ENCODE assay signal across 1 cellular context in the genomic region with DNA sequence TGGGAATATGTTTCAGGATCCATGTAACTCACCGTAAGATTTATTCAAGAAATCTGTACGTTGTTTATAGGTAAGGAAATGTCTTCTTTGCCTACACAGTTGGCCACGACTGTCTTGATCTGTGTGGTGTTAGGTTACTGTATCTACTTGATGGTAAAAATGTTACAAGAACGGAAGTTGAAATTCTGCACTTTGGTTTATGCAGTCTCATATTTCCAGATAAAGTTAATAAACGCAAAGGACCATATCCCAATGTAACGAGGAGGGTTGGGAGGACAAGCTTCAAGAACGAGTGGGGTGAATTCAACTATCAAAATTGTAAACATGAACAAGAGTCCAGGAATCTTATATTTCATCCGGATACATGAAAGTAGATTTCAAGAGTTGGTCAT.
A peak's percentile ranks its signal among the peaks of the same experiment; 100 is the strongest.
TF ChIP-seq lines count a peak whose summit lies in the region.

No MANE protein-coding gene starts in this region.

TF ChIP-seq in HepG2, 621 proteins besides CTCF, POLR2A, EP300 and RAD21 (continued from another document and continues in another):
- TF ChIP-seq, protein P1, sequence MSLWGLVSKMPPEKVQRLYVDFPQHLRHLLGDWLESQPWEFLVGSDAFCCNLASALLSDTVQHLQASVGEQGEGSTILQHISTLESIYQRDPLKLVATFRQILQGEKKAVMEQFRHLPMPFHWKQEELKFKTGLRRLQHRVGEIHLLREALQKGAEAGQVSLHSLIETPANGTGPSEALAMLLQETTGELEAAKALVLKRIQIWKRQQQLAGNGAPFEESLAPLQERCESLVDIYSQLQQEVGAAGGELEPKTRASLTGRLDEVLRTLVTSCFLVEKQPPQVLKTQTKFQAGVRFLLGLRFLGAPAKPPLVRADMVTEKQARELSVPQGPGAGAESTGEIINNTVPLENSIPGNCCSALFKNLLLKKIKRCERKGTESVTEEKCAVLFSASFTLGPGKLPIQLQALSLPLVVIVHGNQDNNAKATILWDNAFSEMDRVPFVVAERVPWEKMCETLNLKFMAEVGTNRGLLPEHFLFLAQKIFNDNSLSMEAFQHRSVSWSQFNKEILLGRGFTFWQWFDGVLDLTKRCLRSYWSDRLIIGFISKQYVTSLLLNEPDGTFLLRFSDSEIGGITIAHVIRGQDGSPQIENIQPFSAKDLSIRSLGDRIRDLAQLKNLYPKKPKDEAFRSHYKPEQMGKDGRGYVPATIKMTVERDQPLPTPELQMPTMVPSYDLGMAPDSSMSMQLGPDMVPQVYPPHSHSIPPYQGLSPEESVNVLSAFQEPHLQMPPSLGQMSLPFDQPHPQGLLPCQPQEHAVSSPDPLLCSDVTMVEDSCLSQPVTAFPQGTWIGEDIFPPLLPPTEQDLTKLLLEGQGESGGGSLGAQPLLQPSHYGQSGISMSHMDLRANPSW (CRISPR knock-in tag; IDR thresholded peaks at IDR 0.05; ENCODE audit: borderline replicate concordance), result no peak
- TF ChIP-seq ZNF570 (CRISPR knock-in tag; IDR thresholded peaks at IDR 0.05; ENCODE audit: borderline replicate concordance) (no peak), MAZ (IDR thresholded peaks at IDR 0.05; ENCODE audit: borderline replicate concordance, low read depth, low read length) (no peak), MAZ (CRISPR knock-in tag; IDR thresholded peaks at IDR 0.05; ENCODE audit: low read depth) (no peak), FOXA3 (CRISPR knock-in tag; IDR thresholded peaks at IDR 0.05) (no peak), POLR2G (IDR thresholded peaks at IDR 0.05; ENCODE audit: low read depth, low read length) (no peak), TCF7 (IDR thresholded peaks at IDR 0.05; ENCODE audit: low read depth) (no peak), XRCC5 (optimal IDR thresholded peaks at IDR 0.05; ENCODE audit: low read length) (no peak), NFYB (CRISPR knock-in tag; IDR thresholded peaks at IDR 0.05) (no peak), HMG20A (CRISPR knock-in tag; IDR thresholded peaks at IDR 0.05; ENCODE audit: borderline replicate concordance) (no peak), SIX4 (CRISPR knock-in tag; IDR thresholded peaks at IDR 0.05) (peak; percentile 73), ZNF337 (CRISPR knock-in tag; IDR thresholded peaks at IDR 0.05; ENCODE audit: borderline replicate concordance, low read depth) (no peak), ZFP41 (CRISPR knock-in tag; IDR thresholded peaks at IDR 0.05; ENCODE audit: borderline replicate concordance) (no peak), ZNF556 (CRISPR knock-in tag; IDR thresholded peaks at IDR 0.05; ENCODE audit: borderline replicate concordance) (no peak), ZNF790 (CRISPR knock-in tag; IDR thresholded peaks at IDR 0.05; ENCODE audit: borderline replicate concordance) (no peak), XBP1 (CRISPR knock-in tag; IDR thresholded peaks at IDR 0.05) (no peak), ZNF430 (CRISPR knock-in tag; IDR thresholded peaks at IDR 0.05) (no peak), ZNF589 (CRISPR knock-in tag; conservative IDR thresholded peaks at IDR 0.05) (no peak), ZFP1 (CRISPR knock-in tag; IDR thresholded peaks at IDR 0.05) (no peak), EHMT2 (IDR thresholded peaks at IDR 0.05; ENCODE audit: borderline replicate concordance, low read depth, low read length) (no peak), RCOR2 (CRISPR knock-in tag; IDR thresholded peaks at IDR 0.05) (no peak), PRMT3 (CRISPR knock-in tag; IDR thresholded peaks at IDR 0.05; ENCODE audit: borderline replicate concordance, low read depth) (no peak), ZNF33A (CRISPR knock-in tag; IDR thresholded peaks at IDR 0.05; ENCODE audit: borderline replicate concordance) (no peak), ZC3H13 (CRISPR knock-in tag; IDR thresholded peaks at IDR 0.05) (no peak), PHF5A (CRISPR knock-in tag; IDR thresholded peaks at IDR 0.05; ENCODE audit: low read depth, unreplicated experiment) (no peak), GABPA (IDR thresholded peaks at IDR 0.05; ENCODE audit: low read depth, low read length) (no peak), GABPA (CRISPR knock-in tag; IDR thresholded peaks at IDR 0.05; ENCODE audit: low read depth) (peak; percentile 33; the same call in 1 of the 2 replicates), ZIK1 (CRISPR knock-in tag; IDR thresholded peaks at IDR 0.05; ENCODE audit: borderline replicate concordance, low read depth) (no peak), FOXC1 (CRISPR knock-in tag; IDR thresholded peaks at IDR 0.05; ENCODE audit: borderline replicate concordance) (no peak), ZNF333 (CRISPR knock-in tag; IDR thresholded peaks at IDR 0.05; ENCODE audit: borderline replicate concordance) (no peak), TAF15 (IDR thresholded peaks at IDR 0.05; ENCODE audit: low read depth, low read length, poor library complexity, severe bottlenecking) (no peak), ZNF543 (CRISPR knock-in tag; IDR thresholded peaks at IDR 0.05) (no peak), PAWR (CRISPR knock-in tag; IDR thresholded peaks at IDR 0.05; ENCODE audit: borderline replicate concordance) (0 out of 2 replicates have a peak, but pooled peaks have one; percentile 22), DPF2 (CRISPR knock-in tag; IDR thresholded peaks at IDR 0.05; ENCODE audit: borderline replicate concordance, low read depth) (no peak), ZNF329 (CRISPR knock-in tag; IDR thresholded peaks at IDR 0.05; ENCODE audit: low read depth) (no peak), NR3C1 (CRISPR knock-in tag; IDR thresholded peaks at IDR 0.05) (no peak)
- TF ChIP-seq, protein P2, sequence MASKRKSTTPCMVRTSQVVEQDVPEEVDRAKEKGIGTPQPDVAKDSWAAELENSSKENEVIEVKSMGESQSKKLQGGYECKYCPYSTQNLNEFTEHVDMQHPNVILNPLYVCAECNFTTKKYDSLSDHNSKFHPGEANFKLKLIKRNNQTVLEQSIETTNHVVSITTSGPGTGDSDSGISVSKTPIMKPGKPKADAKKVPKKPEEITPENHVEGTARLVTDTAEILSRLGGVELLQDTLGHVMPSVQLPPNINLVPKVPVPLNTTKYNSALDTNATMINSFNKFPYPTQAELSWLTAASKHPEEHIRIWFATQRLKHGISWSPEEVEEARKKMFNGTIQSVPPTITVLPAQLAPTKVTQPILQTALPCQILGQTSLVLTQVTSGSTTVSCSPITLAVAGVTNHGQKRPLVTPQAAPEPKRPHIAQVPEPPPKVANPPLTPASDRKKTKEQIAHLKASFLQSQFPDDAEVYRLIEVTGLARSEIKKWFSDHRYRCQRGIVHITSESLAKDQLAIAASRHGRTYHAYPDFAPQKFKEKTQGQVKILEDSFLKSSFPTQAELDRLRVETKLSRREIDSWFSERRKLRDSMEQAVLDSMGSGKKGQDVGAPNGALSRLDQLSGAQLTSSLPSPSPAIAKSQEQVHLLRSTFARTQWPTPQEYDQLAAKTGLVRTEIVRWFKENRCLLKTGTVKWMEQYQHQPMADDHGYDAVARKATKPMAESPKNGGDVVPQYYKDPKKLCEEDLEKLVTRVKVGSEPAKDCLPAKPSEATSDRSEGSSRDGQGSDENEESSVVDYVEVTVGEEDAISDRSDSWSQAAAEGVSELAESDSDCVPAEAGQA (IDR thresholded peaks at IDR 0.05; ENCODE audit: low read depth), result no peak
- TF ChIP-seq, protein P2 (CRISPR knock-in tag; IDR thresholded peaks at IDR 0.05; ENCODE audit: borderline replicate concordance), result no peak
- TF ChIP-seq, protein P3, sequence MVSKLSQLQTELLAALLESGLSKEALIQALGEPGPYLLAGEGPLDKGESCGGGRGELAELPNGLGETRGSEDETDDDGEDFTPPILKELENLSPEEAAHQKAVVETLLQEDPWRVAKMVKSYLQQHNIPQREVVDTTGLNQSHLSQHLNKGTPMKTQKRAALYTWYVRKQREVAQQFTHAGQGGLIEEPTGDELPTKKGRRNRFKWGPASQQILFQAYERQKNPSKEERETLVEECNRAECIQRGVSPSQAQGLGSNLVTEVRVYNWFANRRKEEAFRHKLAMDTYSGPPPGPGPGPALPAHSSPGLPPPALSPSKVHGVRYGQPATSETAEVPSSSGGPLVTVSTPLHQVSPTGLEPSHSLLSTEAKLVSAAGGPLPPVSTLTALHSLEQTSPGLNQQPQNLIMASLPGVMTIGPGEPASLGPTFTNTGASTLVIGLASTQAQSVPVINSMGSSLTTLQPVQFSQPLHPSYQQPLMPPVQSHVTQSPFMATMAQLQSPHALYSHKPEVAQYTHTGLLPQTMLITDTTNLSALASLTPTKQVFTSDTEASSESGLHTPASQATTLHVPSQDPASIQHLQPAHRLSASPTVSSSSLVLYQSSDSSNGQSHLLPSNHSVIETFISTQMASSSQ (IDR thresholded peaks at IDR 0.05; ENCODE audit: low read depth), result no peak
- TF ChIP-seq, protein P3 (CRISPR knock-in tag; IDR thresholded peaks at IDR 0.05; ENCODE audit: borderline replicate concordance), result no peak
- TF ChIP-seq, protein P4, sequence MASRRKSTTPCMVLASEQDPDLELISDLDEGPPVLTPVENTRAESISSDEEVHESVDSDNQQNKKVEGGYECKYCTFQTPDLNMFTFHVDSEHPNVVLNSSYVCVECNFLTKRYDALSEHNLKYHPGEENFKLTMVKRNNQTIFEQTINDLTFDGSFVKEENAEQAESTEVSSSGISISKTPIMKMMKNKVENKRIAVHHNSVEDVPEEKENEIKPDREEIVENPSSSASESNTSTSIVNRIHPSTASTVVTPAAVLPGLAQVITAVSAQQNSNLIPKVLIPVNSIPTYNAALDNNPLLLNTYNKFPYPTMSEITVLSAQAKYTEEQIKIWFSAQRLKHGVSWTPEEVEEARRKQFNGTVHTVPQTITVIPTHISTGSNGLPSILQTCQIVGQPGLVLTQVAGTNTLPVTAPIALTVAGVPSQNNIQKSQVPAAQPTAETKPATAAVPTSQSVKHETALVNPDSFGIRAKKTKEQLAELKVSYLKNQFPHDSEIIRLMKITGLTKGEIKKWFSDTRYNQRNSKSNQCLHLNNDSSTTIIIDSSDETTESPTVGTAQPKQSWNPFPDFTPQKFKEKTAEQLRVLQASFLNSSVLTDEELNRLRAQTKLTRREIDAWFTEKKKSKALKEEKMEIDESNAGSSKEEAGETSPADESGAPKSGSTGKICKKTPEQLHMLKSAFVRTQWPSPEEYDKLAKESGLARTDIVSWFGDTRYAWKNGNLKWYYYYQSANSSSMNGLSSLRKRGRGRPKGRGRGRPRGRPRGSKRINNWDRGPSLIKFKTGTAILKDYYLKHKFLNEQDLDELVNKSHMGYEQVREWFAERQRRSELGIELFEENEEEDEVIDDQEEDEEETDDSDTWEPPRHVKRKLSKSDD (CRISPR knock-in tag; IDR thresholded peaks at IDR 0.05; ENCODE audit: low read depth), result no peak
- TF ChIP-seq, protein P5, sequence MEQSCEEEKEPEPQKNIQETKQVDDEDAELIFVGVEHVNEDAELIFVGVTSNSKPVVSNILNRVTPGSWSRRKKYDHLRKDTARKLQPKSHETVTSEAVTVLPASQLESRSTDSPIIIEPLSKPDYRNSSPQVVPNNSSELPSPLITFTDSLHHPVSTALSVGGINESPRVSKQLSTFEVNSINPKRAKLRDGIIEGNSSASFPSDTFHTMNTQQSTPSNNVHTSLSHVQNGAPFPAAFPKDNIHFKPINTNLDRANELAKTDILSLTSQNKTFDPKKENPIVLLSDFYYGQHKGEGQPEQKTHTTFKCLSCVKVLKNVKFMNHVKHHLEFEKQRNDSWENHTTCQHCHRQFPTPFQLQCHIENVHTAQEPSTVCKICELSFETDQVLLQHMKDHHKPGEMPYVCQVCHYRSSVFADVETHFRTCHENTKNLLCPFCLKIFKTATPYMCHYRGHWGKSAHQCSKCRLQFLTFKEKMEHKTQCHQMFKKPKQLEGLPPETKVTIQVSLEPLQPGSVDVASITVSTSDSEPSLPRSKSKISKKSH (CRISPR knock-in tag; IDR thresholded peaks at IDR 0.05; ENCODE audit: borderline replicate concordance), result no peak
- TF ChIP-seq, protein P6, sequence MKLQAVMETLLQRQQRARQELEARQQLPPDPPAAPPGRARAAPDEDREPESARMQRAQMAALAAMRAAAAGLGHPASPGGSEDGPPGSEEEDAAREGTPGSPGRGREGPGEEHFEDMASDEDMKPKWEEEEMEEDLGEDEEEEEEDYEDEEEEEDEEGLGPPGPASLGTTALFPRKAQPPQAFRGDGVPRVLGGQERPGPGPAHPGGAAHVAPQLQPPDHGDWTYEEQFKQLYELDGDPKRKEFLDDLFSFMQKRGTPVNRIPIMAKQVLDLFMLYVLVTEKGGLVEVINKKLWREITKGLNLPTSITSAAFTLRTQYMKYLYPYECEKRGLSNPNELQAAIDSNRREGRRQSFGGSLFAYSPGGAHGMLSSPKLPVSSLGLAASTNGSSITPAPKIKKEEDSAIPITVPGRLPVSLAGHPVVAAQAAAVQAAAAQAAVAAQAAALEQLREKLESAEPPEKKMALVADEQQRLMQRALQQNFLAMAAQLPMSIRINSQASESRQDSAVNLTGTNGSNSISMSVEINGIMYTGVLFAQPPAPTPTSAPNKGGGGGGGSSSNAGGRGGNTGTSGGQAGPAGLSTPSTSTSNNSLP (IDR thresholded peaks at IDR 0.05; ENCODE audit: low read depth, low read length), result 0 out of 2 replicates have a peak, but pooled peaks have one; percentile 10
